In the genomic region with DNA sequence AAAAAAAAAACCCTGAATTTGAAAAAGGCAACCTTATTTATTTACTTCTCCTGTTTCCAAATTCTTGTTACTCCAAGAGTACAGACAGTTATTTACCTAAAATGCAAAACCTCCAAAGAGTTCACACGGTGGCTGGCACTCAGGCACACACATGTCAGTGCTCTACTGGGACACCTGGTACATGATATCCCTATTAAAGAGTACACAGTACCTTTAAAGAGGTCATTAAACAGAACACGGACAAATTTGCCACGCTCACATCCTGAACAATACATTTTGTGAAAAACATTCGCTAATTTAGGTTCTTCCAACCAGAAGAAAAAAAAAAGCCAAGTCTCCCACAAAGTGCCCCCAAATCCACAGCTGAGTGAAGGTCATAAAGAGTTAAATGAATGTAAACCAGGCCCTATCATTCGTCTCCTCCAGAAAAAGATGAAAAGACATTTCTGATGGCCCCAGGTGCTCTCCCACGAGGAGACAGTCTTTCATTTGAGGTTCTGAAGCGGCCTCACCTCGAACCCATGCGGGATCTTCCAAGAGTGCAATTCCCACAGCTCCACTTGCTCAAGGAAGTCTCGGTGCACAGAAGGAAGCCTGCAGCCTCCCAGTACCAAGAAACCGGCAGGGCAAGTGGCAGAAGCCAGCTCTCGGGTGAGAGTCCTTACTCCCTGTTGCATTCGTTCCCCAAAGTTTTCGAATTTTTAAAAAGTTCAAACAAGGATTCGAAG, we compare ENCODE assay signal across 8 cellular contexts. TPM values are rescaled to one million over a fixed set of nuclear protein-coding genes. Genes with fewer than 3 reads are reported as not detected.
DNase-seq lines count a peak whose midpoint lies in the region; ATAC-seq and TF ChIP-seq lines count a peak whose summit lies in the region.

No MANE protein-coding gene starts in this region.

- no peaks in the 10 kb centered on the region for H3K27me3 Mint-ChIP-seq in CD4-positive, CD25-positive, alpha-beta regulatory T cell
- H3K27me3 Mint-ChIP-seq in activated CD8-positive, alpha-beta T cell treated with anti-CD3 and anti-CD28 coated beads for 36 hours = no peaks in the 10 kb centered on the region

- H3K36me3 Mint-ChIP-seq in CD4-positive, CD25-positive, alpha-beta regulatory T cell = peaks cover 12% of the 10 kb centered on the region
- peaks cover 19% of the 10 kb centered on the region for H3K36me3 Mint-ChIP-seq in activated CD8-positive, alpha-beta T cell treated with anti-CD3 and anti-CD28 coated beads for 36 hours (ENCODE audit: low read depth)

- peak overlapping the region; percentile 91 for H3K4me3 ChIP-seq in CD4-positive, CD25-positive, alpha-beta regulatory T cell (ENCODE audit: low read depth, low read length)
- H3K4me3 ChIP-seq in HEK293 (ENCODE audit: low read depth, low read length) (peak overlapping the region; percentile 83), foreskin fibroblast (ENCODE audit: low read depth in 1 of 2, low read length in 2 of 2) (peak overlapping the region; percentile 76 to 80), rectal smooth muscle tissue (ENCODE audit: low read length) (peak overlapping the region; percentile 87)

- H3K9ac ChIP-seq in rectal smooth muscle tissue (ENCODE audit: low read length) = peak overlapping the region; percentile 75

- H3K27ac Mint-ChIP-seq in CD4-positive, CD25-positive, alpha-beta regulatory T cell = peak overlapping the region; percentile 91 to 97 (median 92)
- H3K27ac Mint-ChIP-seq in activated CD8-positive, alpha-beta T cell treated with anti-CD3 and anti-CD28 coated beads for 36 hours = peak overlapping the region; percentile 74

- H3K4me3 Mint-ChIP-seq in CD4-positive, CD25-positive, alpha-beta regulatory T cell = peak overlapping the region; percentile 97 to 98 (median 98)
- peak overlapping the region; percentile 93 for H3K4me3 Mint-ChIP-seq in activated CD8-positive, alpha-beta T cell treated with anti-CD3 and anti-CD28 coated beads for 36 hours

- CTCF ChIA-PET in HEK293 (lab: Yijun Ruan, JAX) = interaction anchor here (0.6 to 9.9 kb wide), 6 partner anchors 8 to 405 kb away, joined by 3 to 295 read pairs (median 5); no protein-coding TSS in a partner anchor
- CTCF ChIA-PET in activated CD8-positive, alpha-beta T cell treated with anti-CD3 and anti-CD28 coated beads for 36 hours (lab: Charles Lee) = interaction anchor here (5.9 to 12.9 kb wide), 3 partner anchors 47 to 101 kb away, joined by 48 to 419 read pairs (median 228); no protein-coding TSS in a partner anchor

- peaks cover 40% of the 10 kb centered on the region for H3K4me1 ChIP-seq in CD4-positive, CD25-positive, alpha-beta regulatory T cell (ENCODE audit: control insufficient read depth, insufficient read depth, low read length, poor library complexity, severe bottlenecking)
- H3K4me1 ChIP-seq in HEK293 (ENCODE audit: control insufficient read depth, insufficient read depth, low read length) (peaks cover 8% of the 10 kb centered on the region), rectal smooth muscle tissue (ENCODE audit: control insufficient read depth, insufficient read depth, low read length) (peaks cover 13% of the 10 kb centered on the region)

- POLR2A ChIA-PET in HEK293 (lab: Yijun Ruan, JAX) = interaction anchor here (1.1 to 3.5 kb wide), 4 partner anchors 8 to 100 kb away, joined by 3 to 19 read pairs (median 4); no protein-coding TSS in a partner anchor
- POLR2A ChIA-PET in activated CD8-positive, alpha-beta T cell treated with anti-CD3 and anti-CD28 coated beads for 36 hours (lab: Charles Lee) = interaction anchor here (0.7 to 6.8 kb wide), 15 partner anchors 8 to 209 kb away, joined by 3 to 83 read pairs (median 6); a partner anchor contains a TSS

- peak in 1 of 3 donors; percentile 32 for DNase-seq in CD4-positive, CD25-positive, alpha-beta regulatory T cell
- DNase-seq in activated CD8-positive, alpha-beta T cell treated with anti-CD3 and anti-CD28 coated beads for 36 hours = peak; percentile 18
- DNase-seq in foreskin fibroblast = peak in 1 of 2 donors; percentile 60
- no peak for DNase-seq in NCI-H2081 treated with DMSO at 0.1 percent for 48 hours (lab: John Stamatoyannopoulos, UW)
- DNase-seq in NCI-H345 treated with DMSO at 0.1 percent for 48 hours (lab: John Stamatoyannopoulos, UW; ENCODE audit: unreplicated experiment) = no peak
- no peak for DNase-seq in LoVo (ENCODE audit: low spot score)

- intact Hi-C loops in activated CD8-positive, alpha-beta T cell treated with anti-CD3 and anti-CD28 coated beads for 36 hours (cut with micrococcal nuclease) = no loop called here

- peaks cover 32 to 67% (median 49%) of the 10 kb centered on the region in 4 donors for H3K4me1 Mint-ChIP-seq in CD4-positive, CD25-positive, alpha-beta regulatory T cell
- peaks cover 47% of the 10 kb centered on the region for H3K4me1 Mint-ChIP-seq in activated CD8-positive, alpha-beta T cell treated with anti-CD3 and anti-CD28 coated beads for 36 hours (ENCODE audit: low read depth)

- TF ChIP-seq CTCF in HEK293 (tag by site-specific recombination; IDR thresholded peaks at IDR 0.05) (no peak), foreskin fibroblast (IDR thresholded peaks at IDR 0.05; ENCODE audit: low read depth, low read length) (no peak)
- TF ChIP-seq CTCF in activated CD8-positive, alpha-beta T cell treated with anti-CD3 and anti-CD28 coated beads for 36 hours (IDR thresholded peaks at IDR 0.05) = no peak

- ATAC-seq in CD4-positive, CD25-positive, alpha-beta regulatory T cell (ENCODE audit: low read depth in 2 of 2) = no peak
- no peak for ATAC-seq in activated CD8-positive, alpha-beta T cell treated with anti-CD3 and anti-CD28 coated beads for 36 hours

- H3K27ac ChIP-seq in CD4-positive, CD25-positive, alpha-beta regulatory T cell (ENCODE audit: insufficient read depth, low read length, poor library complexity, severe bottlenecking) = peak overlapping the region; percentile 91
- H3K27ac ChIP-seq in HEK293 (ENCODE audit: extremely low read depth, low read depth, low read length) = peak overlapping the region; percentile 70; the same call in 1 of the 2 replicates
- H3K27ac ChIP-seq in rectal smooth muscle tissue (ENCODE audit: low read depth, low read length) = peak overlapping the region; percentile 95

- no peaks in the 10 kb centered on the region for H3K9me3 Mint-ChIP-seq in CD4-positive, CD25-positive, alpha-beta regulatory T cell
- no peaks in the 10 kb centered on the region for H3K9me3 Mint-ChIP-seq in activated CD8-positive, alpha-beta T cell treated with anti-CD3 and anti-CD28 coated beads for 36 hours

- H3K36me3 ChIP-seq in CD4-positive, CD25-positive, alpha-beta regulatory T cell (ENCODE audit: control insufficient read depth, insufficient read depth, low read length) = no peaks in the 10 kb centered on the region
- H3K36me3 ChIP-seq in HEK293 (ENCODE audit: control insufficient read depth in 2 of 2, insufficient read depth in 1 of 2, low read length in 2 of 2) (no peaks in the 10 kb centered on the region), rectal smooth muscle tissue (ENCODE audit: control insufficient read depth, insufficient read depth, low read length) (no peaks in the 10 kb centered on the region)

- no peaks in the 10 kb centered on the region for H3K9me3 ChIP-seq in CD4-positive, CD25-positive, alpha-beta regulatory T cell (ENCODE audit: control insufficient read depth in 2 of 2, low read length in 2 of 2)
- H3K9me3 ChIP-seq in HEK293 (ENCODE audit: control insufficient read depth, insufficient read depth, low read depth, low read length) = no peaks in the 10 kb centered on the region

- no peaks in the 10 kb centered on the region for H3K27me3 ChIP-seq in CD4-positive, CD25-positive, alpha-beta regulatory T cell (ENCODE audit: control insufficient read depth, insufficient read depth, low read length)
- H3K27me3 ChIP-seq in rectal smooth muscle tissue (ENCODE audit: control insufficient read depth, insufficient read depth, low read length) = no peaks in the 10 kb centered on the region

TF ChIP-seq in HEK293, 187 proteins besides CTCF, POLR2A, EP300 and RAD21:
- TF ChIP-seq ZNF335 (tag by site-specific recombination; conservative IDR thresholded peaks at IDR 0.05) (peak; percentile 77), PRDM1 (tag by site-specific recombination; IDR thresholded peaks at IDR 0.05) (0 out of 2 replicates have a peak, but pooled peaks have one; percentile 11), ZNF157 (tag by site-specific recombination; IDR thresholded peaks at IDR 0.05) (peak; percentile 42; the same call in 1 of the 2 replicates), SP2 (tag by site-specific recombination; IDR thresholded peaks at IDR 0.05) (0 out of 2 replicates have a peak, but pooled peaks have one; percentile 28)
- TF ChIP-seq, protein P1, sequence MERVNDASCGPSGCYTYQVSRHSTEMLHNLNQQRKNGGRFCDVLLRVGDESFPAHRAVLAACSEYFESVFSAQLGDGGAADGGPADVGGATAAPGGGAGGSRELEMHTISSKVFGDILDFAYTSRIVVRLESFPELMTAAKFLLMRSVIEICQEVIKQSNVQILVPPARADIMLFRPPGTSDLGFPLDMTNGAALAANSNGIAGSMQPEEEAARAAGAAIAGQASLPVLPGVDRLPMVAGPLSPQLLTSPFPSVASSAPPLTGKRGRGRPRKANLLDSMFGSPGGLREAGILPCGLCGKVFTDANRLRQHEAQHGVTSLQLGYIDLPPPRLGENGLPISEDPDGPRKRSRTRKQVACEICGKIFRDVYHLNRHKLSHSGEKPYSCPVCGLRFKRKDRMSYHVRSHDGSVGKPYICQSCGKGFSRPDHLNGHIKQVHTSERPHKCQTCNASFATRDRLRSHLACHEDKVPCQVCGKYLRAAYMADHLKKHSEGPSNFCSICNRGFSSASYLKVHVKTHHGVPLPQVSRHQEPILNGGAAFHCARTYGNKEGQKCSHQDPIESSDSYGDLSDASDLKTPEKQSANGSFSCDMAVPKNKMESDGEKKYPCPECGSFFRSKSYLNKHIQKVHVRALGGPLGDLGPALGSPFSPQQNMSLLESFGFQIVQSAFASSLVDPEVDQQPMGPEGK (tag by site-specific recombination; IDR thresholded peaks at IDR 0.05) = no peak

RNA-seq across cellular contexts. Expression of a gene that starts 1.0 kb away (rescaled TPM):
- 96.7 TPM for total RNA-seq in CD4-positive, CD25-positive, alpha-beta regulatory T cell
- 10 to 100 TPM; 30.2 to 39.3 (median 35.1) TPM for polyA plus RNA-seq in CD4-positive, CD25-positive, alpha-beta regulatory T cell
- 10 to 100 TPM; 19.2 to 23.6 TPM for total RNA-seq in activated CD8-positive, alpha-beta T cell treated with anti-CD3 and anti-CD28 coated beads for 36 hours
